In the genomic region with DNA sequence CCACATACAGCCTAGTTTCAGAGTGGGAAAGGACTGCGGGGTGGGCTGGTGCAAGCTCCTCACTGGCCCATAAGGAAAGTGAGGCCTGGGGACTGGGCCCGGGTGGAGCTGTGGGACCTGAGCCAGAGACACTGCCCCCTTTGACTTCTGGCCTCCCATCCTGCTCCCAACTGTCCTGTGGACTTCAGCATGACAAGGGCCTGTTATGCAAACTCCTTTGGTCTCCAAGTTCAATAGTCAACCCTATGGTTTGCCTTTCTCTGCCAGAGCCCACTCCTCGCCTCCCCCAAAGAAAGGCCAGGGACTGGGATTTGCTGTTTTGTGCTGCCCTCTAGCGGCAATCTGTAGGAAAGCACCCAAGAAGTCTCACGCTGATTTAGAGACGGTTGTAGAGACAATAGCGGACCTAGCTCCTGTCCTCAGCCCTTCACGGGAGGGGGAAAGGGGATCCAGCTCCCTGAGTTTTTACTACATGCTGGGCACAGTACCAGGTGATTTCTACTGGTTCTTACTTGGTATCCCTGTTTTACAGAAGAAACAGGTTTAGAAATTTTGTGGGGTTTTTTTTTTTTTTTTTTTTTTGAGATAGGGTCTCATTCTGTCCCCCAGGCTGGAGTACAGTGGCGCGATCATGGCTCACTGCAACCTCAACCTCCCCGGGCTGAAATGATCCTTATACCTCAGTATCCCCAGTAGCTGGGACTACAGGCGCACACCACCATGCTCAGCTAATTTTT, we compare ENCODE assay signal across 8 cellular contexts. TPM values are rescaled to one million over a fixed set of nuclear protein-coding genes. Genes with fewer than 3 reads are reported as not detected.
DNase-seq lines count a peak whose midpoint lies in the region; ATAC-seq, FAIRE-seq and TF ChIP-seq lines count a peak whose summit lies in the region.

No MANE protein-coding gene starts in this region.

- FAIRE-seq in astrocyte (lab: Jason Lieb, UNC) = no peak

- H3K79me2 ChIP-seq in astrocyte (ENCODE audit: insufficient read depth, low read length) = no peaks in the 10 kb centered on the region

- no peaks in the 10 kb centered on the region for H3K36me3 ChIP-seq in cardiac muscle cell
- H3K36me3 ChIP-seq in astrocyte (ENCODE audit: insufficient read depth, low read length) = no peaks in the 10 kb centered on the region

- peak overlapping the region; percentile 70 for H3K4me3 Mint-ChIP-seq in astrocyte (ENCODE audit: unreplicated experiment)

- peaks cover 52% of the 10 kb centered on the region for H3K27me3 ChIP-seq in cardiac muscle cell
- H3K27me3 ChIP-seq in astrocyte (ENCODE audit: insufficient read depth, low read length) = peaks cover 35% of the 10 kb centered on the region

- H3K27ac ChIP-seq in cardiac muscle cell (no peak overlapping the region), astrocyte (ENCODE audit: low read depth, low read length) (no peak overlapping the region)

- no peak for ATAC-seq in Right ventricle myocardium inferior
- ATAC-seq in HG03025 (IDR thresholded peaks at IDR 0.05; ENCODE audit: low FRiP score, unreplicated experiment) = no peak

- TF ChIP-seq CTCF in cardiac muscle cell (IDR thresholded peaks at IDR 0.05; ENCODE audit: low read depth, low read length) (peak; percentile 88), astrocyte (IDR thresholded peaks at IDR 0.05; ENCODE audit: insufficient read depth, low read depth, low read length) (peak; percentile 78)

- H3K9me3 Mint-ChIP-seq in astrocyte (ENCODE audit: unreplicated experiment) = peaks cover 3% of the 10 kb centered on the region

- intact Hi-C loops in Right ventricle myocardium inferior (cut with DNase I) = no loop called here

- no peaks in the 10 kb centered on the region for H3K9me3 ChIP-seq in cardiac muscle cell (ENCODE audit: low read depth)
- H3K9me3 ChIP-seq in astrocyte (ENCODE audit: insufficient read depth, low read depth, low read length) = no peaks in the 10 kb centered on the region

- no peak overlapping the region for H3K4me3 ChIP-seq in cardiac muscle cell
- H3K4me3 ChIP-seq in astrocyte (ENCODE audit: insufficient read depth, low read depth, low read length) = no peak overlapping the region

- H3K27me3 Mint-ChIP-seq in astrocyte (ENCODE audit: low read depth, unreplicated experiment) = peaks cover 52% of the 10 kb centered on the region

- no peak overlapping the region for H3K27ac Mint-ChIP-seq in astrocyte (ENCODE audit: unreplicated experiment)

- H2AFZ ChIP-seq in astrocyte (ENCODE audit: low read depth, low read length) = no peak overlapping the region

- H3K4me1 ChIP-seq in cardiac muscle cell (ENCODE audit: low read depth) (no peaks in the 10 kb centered on the region), astrocyte (ENCODE audit: insufficient read depth, low read length) (peaks cover 5% of the 10 kb centered on the region)

- no peak overlapping the region for H3K9ac ChIP-seq in astrocyte (ENCODE audit: low read length)

- DNase-seq in cardiac muscle cell (ENCODE audit: low read depth in 1 of 2, low spot score in 1 of 2) = peak; percentile 71 to 78
- no peak for DNase-seq in Right ventricle myocardium inferior (ENCODE audit: missing footprints)
- peak; percentile 45 for DNase-seq in NCI-H2029 (lab: John Stamatoyannopoulos, UW)
- DNase-seq in T-helper 22 cell (ENCODE audit: low read depth) = peak; percentile 33
- DNase-seq in astrocyte (ENCODE audit: low read depth) = peak; percentile 17
- DNase-seq in iPS-NIHi11 (ENCODE audit: low spot score) = peak; percentile 74
- DNase-seq in stimulated activated CD4-positive, alpha-beta T cell treated with anti-CD3 and anti-CD28 coated beads, Interleukin-2, amount 100 ng/mL, for 4 hours (ENCODE audit: low read depth) = peak; percentile 32

- H4K20me1 ChIP-seq in astrocyte (ENCODE audit: insufficient read depth, low read length) = peaks cover 8% of the 10 kb centered on the region

- H3K4me2 ChIP-seq in astrocyte (ENCODE audit: low read length) = no peak overlapping the region

- H3K36me3 Mint-ChIP-seq in astrocyte (ENCODE audit: low read depth, unreplicated experiment) = peaks cover 3% of the 10 kb centered on the region

- H3K4me1 Mint-ChIP-seq in astrocyte (ENCODE audit: low read depth, unreplicated experiment) = peaks cover 4% of the 10 kb centered on the region

RNA-seq across cellular contexts. Expression of gene TLCD3B, which starts 1.2 kb away (rescaled TPM):
- total RNA-seq in cardiac muscle cell (0.21 and 0.36 TPM in 2 replicates), Right ventricle myocardium inferior (not detected), astrocyte (1.4 and 1.9 TPM in 2 replicates)
- not detected in 2 replicates for polyA plus RNA-seq in cardiac muscle cell

RNA-seq across cellular contexts. Expression of gene C16orf92, which starts 9.3 kb away (rescaled TPM):
- total RNA-seq in cardiac muscle cell (not detected in 2 replicates), Right ventricle myocardium inferior (not detected), astrocyte (not detected in 2 replicates)
- not detected in 2 replicates for polyA plus RNA-seq in cardiac muscle cell

RNA-seq across cellular contexts. Expression of gene DOC2A, which starts 21.4 kb away (rescaled TPM):
- total RNA-seq in cardiac muscle cell (1.6 and 7.2 TPM in 2 replicates), Right ventricle myocardium inferior (0.35 TPM), astrocyte (0.50 and 0.89 TPM in 2 replicates)
- polyA plus RNA-seq in cardiac muscle cell = 3.3 and 6.9 TPM in 2 replicates

RNA-seq across cellular contexts. Expression of gene ALDOA, which starts 33.3 kb away (rescaled TPM):
- total RNA-seq in cardiac muscle cell (3,852 and 5,767 TPM in 2 replicates), Right ventricle myocardium inferior (4,126 TPM), astrocyte (1,795 and 1,830 TPM in 2 replicates)
- polyA plus RNA-seq in cardiac muscle cell = 5,441 and 6,816 TPM in 2 replicates

RNA-seq across cellular contexts. Expression of gene INO80E, which starts 36.2 kb away (rescaled TPM):
- 83.7 and 167 TPM in 2 replicates for total RNA-seq in cardiac muscle cell
- polyA plus RNA-seq in cardiac muscle cell = 17.1 and 19.0 TPM in 2 replicates
- total RNA-seq in Right ventricle myocardium inferior = 32.4 TPM
- 58.5 and 64.8 TPM in 2 replicates for total RNA-seq in astrocyte
